ENCODE assay signal across 2 cellular contexts in the genomic region with DNA sequence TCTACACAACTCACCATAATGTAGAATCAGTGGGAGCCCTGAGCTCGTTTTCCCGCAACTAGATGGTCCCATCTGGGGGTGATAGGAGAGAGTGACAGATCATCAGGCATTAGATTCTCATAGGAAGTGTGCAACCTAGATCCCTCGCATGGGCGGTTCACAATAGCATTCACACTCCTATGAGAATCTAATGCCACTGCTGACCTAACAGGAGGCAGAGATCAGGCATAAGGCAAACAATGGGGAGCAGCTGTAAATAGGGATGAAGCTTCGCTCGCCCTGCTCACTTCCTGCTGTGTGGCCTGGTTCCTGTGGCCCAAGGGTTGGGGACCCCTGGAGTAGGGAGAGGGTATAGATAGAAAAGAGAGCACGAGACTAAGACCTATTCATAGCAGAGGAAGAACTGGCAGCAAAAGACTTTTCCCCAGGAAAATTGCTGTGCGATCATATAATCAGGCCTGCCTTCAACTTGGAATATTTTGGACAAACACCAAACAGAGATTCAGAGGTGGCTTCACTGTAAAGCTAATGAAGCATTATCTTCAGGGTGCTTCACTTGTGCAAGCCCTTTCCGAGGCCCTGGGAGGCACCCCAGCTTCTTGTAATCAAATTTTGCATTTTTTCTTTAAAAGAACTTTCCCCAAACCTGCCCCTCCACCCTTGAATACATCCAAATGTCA.
TF ChIP-seq lines count a peak whose summit lies in the region.

No MANE protein-coding gene starts in this region.

TF ChIP-seq in HEK293, 187 proteins besides CTCF, POLR2A, EP300 and RAD21 (continues in another document):
- no peak for TF ChIP-seq ZNF707 (tag by site-specific recombination; IDR thresholded peaks at IDR 0.05)
- no peak for TF ChIP-seq OVOL3 (tag by site-specific recombination; IDR thresholded peaks at IDR 0.05)
- no peak for TF ChIP-seq ZNF624 (tag by site-specific recombination; IDR thresholded peaks at IDR 0.05)
- TF ChIP-seq KLF9 (tag by site-specific recombination; IDR thresholded peaks at IDR 0.05; ENCODE audit: low read depth), result no peak
- no peak for TF ChIP-seq ZNF37A (tag by site-specific recombination; IDR thresholded peaks at IDR 0.05)
- no peak for TF ChIP-seq ZNF521 (tag by site-specific recombination; IDR thresholded peaks at IDR 0.05)
- TF ChIP-seq, protein P1, sequence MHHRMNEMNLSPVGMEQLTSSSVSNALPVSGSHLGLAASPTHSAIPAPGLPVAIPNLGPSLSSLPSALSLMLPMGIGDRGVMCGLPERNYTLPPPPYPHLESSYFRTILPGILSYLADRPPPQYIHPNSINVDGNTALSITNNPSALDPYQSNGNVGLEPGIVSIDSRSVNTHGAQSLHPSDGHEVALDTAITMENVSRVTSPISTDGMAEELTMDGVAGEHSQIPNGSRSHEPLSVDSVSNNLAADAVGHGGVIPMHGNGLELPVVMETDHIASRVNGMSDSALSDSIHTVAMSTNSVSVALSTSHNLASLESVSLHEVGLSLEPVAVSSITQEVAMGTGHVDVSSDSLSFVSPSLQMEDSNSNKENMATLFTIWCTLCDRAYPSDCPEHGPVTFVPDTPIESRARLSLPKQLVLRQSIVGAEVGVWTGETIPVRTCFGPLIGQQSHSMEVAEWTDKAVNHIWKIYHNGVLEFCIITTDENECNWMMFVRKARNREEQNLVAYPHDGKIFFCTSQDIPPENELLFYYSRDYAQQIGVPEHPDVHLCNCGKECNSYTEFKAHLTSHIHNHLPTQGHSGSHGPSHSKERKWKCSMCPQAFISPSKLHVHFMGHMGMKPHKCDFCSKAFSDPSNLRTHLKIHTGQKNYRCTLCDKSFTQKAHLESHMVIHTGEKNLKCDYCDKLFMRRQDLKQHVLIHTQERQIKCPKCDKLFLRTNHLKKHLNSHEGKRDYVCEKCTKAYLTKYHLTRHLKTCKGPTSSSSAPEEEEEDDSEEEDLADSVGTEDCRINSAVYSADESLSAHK (tag by site-specific recombination; IDR thresholded peaks at IDR 0.05), result no peak
- TF ChIP-seq, protein P2, sequence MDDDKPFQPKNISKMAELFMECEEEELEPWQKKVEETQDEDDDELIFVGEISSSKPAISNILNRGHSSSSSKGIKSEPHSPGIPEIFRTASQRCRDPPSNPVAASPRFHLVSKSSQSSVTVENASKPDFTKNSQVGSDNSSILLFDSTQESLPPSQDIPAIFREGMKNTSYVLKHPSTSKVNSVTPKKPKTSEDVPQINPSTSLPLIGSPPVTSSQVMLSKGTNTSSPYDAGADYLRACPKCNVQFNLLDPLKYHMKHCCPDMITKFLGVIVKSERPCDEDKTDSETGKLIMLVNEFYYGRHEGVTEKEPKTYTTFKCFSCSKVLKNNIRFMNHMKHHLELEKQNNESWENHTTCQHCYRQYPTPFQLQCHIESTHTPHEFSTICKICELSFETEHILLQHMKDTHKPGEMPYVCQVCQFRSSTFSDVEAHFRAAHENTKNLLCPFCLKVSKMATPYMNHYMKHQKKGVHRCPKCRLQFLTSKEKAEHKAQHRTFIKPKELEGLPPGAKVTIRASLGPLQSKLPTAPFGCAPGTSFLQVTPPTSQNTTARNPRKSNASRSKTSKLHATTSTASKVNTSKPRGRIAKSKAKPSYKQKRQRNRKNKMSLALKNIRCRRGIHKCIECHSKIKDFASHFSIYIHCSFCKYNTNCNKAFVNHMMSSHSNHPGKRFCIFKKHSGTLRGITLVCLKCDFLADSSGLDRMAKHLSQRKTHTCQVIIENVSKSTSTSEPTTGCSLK (tag by site-specific recombination; IDR thresholded peaks at IDR 0.05), result no peak
- TF ChIP-seq ZNF670 (tag by site-specific recombination; IDR thresholded peaks at IDR 0.05; ENCODE audit: low read depth), result no peak
- TF ChIP-seq ZSCAN30 (tag by site-specific recombination; IDR thresholded peaks at IDR 0.05), result no peak
- TF ChIP-seq, protein P3, sequence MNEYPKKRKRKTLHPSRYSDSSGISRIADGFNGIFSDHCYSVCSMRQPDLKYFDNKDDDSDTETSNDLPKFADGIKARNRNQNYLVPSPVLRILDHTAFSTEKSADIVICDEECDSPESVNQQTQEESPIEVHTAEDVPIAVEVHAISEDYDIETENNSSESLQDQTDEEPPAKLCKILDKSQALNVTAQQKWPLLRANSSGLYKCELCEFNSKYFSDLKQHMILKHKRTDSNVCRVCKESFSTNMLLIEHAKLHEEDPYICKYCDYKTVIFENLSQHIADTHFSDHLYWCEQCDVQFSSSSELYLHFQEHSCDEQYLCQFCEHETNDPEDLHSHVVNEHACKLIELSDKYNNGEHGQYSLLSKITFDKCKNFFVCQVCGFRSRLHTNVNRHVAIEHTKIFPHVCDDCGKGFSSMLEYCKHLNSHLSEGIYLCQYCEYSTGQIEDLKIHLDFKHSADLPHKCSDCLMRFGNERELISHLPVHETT (tag by site-specific recombination; IDR thresholded peaks at IDR 0.05), result no peak
- TF ChIP-seq, protein P4, sequence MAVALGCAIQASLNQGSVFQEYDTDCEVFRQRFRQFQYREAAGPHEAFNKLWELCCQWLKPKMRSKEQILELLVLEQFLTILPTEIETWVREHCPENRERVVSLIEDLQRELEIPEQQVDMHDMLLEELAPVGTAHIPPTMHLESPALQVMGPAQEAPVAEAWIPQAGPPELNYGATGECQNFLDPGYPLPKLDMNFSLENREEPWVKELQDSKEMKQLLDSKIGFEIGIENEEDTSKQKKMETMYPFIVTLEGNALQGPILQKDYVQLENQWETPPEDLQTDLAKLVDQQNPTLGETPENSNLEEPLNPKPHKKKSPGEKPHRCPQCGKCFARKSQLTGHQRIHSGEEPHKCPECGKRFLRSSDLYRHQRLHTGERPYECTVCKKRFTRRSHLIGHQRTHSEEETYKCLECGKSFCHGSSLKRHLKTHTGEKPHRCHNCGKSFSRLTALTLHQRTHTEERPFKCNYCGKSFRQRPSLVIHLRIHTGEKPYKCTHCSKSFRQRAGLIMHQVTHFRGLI (tag by site-specific recombination; IDR thresholded peaks at IDR 0.05), result no peak
- no peak for TF ChIP-seq EGR2 (tag by site-specific recombination; IDR thresholded peaks at IDR 0.05; ENCODE audit: low read depth)
- TF ChIP-seq, protein P5, sequence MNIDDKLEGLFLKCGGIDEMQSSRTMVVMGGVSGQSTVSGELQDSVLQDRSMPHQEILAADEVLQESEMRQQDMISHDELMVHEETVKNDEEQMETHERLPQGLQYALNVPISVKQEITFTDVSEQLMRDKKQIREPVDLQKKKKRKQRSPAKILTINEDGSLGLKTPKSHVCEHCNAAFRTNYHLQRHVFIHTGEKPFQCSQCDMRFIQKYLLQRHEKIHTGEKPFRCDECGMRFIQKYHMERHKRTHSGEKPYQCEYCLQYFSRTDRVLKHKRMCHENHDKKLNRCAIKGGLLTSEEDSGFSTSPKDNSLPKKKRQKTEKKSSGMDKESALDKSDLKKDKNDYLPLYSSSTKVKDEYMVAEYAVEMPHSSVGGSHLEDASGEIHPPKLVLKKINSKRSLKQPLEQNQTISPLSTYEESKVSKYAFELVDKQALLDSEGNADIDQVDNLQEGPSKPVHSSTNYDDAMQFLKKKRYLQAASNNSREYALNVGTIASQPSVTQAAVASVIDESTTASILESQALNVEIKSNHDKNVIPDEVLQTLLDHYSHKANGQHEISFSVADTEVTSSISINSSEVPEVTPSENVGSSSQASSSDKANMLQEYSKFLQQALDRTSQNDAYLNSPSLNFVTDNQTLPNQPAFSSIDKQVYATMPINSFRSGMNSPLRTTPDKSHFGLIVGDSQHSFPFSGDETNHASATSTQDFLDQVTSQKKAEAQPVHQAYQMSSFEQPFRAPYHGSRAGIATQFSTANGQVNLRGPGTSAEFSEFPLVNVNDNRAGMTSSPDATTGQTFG (tag by site-specific recombination; IDR thresholded peaks at IDR 0.05; ENCODE audit: borderline replicate concordance), result no peak
- no peak for TF ChIP-seq ZBTB20 (tag by site-specific recombination; IDR thresholded peaks at IDR 0.05)
- no peak for TF ChIP-seq ZFP69B (tag by site-specific recombination; IDR thresholded peaks at IDR 0.05)
- no peak for TF ChIP-seq HOXA7 (CRISPR knock-in tag; IDR thresholded peaks at IDR 0.05; ENCODE audit: borderline replicate concordance)
- no peak for TF ChIP-seq ZNF366 (tag by site-specific recombination; conservative IDR thresholded peaks at IDR 0.05)

TF ChIP-seq in HepG2, 621 proteins besides CTCF, POLR2A, EP300 and RAD21 (continues in another document):
- TF ChIP-seq FOXO1 (CRISPR knock-in tag; IDR thresholded peaks at IDR 0.05) (peak; percentile 80), EZH2 (conservative IDR thresholded peaks at IDR 0.05; ENCODE audit: low read depth, low read length) (no peak), THYN1 (CRISPR knock-in tag; IDR thresholded peaks at IDR 0.05; ENCODE audit: borderline replicate concordance, low read depth) (no peak), YEATS2 (CRISPR knock-in tag; IDR thresholded peaks at IDR 0.05; ENCODE audit: borderline replicate concordance) (no peak), GZF1 (CRISPR knock-in tag; IDR thresholded peaks at IDR 0.05) (no peak), ZSCAN9 (CRISPR knock-in tag; IDR thresholded peaks at IDR 0.05; ENCODE audit: borderline replicate concordance) (no peak), RBM39 (IDR thresholded peaks at IDR 0.05; ENCODE audit: low read depth, low read length, poor library complexity, severe bottlenecking) (no peak), RARA (CRISPR knock-in tag; IDR thresholded peaks at IDR 0.05) (peak; percentile 65; the same call in 1 of the 2 replicates), SRY (CRISPR knock-in tag; IDR thresholded peaks at IDR 0.05) (peak; percentile 54; the same call in 1 of the 2 replicates), NFKBIZ (CRISPR knock-in tag; IDR thresholded peaks at IDR 0.05) (0 out of 2 replicates have a peak, but pooled peaks have one; percentile 3), ZNF510 (CRISPR knock-in tag; IDR thresholded peaks at IDR 0.05; ENCODE audit: low read depth) (no peak), ZNF431 (CRISPR knock-in tag; IDR thresholded peaks at IDR 0.05; ENCODE audit: borderline replicate concordance, low read depth) (0 out of 2 replicates have a peak, but pooled peaks have one; percentile 21)
- TF ChIP-seq, protein P6, sequence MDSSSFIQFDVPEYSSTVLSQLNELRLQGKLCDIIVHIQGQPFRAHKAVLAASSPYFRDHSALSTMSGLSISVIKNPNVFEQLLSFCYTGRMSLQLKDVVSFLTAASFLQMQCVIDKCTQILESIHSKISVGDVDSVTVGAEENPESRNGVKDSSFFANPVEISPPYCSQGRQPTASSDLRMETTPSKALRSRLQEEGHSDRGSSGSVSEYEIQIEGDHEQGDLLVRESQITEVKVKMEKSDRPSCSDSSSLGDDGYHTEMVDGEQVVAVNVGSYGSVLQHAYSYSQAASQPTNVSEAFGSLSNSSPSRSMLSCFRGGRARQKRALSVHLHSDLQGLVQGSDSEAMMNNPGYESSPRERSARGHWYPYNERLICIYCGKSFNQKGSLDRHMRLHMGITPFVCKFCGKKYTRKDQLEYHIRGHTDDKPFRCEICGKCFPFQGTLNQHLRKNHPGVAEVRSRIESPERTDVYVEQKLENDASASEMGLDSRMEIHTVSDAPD (CRISPR knock-in tag; IDR thresholded peaks at IDR 0.05), result no peak
- TF ChIP-seq, protein P7, sequence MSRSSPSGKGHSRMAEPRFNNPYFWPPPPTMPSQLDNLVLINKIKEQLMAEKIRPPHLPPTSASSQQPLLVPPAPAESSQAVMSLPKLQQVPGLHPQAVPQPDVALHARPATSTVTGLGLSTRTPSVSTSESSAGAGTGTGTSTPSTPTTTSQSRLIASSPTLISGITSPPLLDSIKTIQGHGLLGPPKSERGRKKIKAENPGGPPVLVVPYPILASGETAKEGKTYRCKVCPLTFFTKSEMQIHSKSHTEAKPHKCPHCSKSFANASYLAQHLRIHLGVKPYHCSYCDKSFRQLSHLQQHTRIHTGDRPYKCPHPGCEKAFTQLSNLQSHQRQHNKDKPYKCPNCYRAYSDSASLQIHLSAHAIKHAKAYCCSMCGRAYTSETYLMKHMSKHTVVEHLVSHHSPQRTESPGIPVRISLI (CRISPR knock-in tag; IDR thresholded peaks at IDR 0.05; ENCODE audit: borderline replicate concordance), result no peak
- TF ChIP-seq, protein P8, sequence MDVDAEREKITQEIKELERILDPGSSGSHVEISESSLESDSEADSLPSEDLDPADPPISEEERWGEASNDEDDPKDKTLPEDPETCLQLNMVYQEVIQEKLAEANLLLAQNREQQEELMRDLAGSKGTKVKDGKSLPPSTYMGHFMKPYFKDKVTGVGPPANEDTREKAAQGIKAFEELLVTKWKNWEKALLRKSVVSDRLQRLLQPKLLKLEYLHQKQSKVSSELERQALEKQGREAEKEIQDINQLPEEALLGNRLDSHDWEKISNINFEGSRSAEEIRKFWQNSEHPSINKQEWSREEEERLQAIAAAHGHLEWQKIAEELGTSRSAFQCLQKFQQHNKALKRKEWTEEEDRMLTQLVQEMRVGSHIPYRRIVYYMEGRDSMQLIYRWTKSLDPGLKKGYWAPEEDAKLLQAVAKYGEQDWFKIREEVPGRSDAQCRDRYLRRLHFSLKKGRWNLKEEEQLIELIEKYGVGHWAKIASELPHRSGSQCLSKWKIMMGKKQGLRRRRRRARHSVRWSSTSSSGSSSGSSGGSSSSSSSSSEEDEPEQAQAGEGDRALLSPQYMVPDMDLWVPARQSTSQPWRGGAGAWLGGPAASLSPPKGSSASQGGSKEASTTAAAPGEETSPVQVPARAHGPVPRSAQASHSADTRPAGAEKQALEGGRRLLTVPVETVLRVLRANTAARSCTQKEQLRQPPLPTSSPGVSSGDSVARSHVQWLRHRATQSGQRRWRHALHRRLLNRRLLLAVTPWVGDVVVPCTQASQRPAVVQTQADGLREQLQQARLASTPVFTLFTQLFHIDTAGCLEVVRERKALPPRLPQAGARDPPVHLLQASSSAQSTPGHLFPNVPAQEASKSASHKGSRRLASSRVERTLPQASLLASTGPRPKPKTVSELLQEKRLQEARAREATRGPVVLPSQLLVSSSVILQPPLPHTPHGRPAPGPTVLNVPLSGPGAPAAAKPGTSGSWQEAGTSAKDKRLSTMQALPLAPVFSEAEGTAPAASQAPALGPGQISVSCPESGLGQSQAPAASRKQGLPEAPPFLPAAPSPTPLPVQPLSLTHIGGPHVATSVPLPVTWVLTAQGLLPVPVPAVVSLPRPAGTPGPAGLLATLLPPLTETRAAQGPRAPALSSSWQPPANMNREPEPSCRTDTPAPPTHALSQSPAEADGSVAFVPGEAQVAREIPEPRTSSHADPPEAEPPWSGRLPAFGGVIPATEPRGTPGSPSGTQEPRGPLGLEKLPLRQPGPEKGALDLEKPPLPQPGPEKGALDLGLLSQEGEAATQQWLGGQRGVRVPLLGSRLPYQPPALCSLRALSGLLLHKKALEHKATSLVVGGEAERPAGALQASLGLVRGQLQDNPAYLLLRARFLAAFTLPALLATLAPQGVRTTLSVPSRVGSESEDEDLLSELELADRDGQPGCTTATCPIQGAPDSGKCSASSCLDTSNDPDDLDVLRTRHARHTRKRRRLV (CRISPR knock-in tag; IDR thresholded peaks at IDR 0.05), result no peak
- TF ChIP-seq, protein P9, sequence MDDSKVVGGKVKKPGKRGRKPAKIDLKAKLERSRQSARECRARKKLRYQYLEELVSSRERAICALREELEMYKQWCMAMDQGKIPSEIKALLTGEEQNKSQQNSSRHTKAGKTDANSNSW (CRISPR knock-in tag; IDR thresholded peaks at IDR 0.05; ENCODE audit: borderline replicate concordance), result no peak
- TF ChIP-seq, protein P10, sequence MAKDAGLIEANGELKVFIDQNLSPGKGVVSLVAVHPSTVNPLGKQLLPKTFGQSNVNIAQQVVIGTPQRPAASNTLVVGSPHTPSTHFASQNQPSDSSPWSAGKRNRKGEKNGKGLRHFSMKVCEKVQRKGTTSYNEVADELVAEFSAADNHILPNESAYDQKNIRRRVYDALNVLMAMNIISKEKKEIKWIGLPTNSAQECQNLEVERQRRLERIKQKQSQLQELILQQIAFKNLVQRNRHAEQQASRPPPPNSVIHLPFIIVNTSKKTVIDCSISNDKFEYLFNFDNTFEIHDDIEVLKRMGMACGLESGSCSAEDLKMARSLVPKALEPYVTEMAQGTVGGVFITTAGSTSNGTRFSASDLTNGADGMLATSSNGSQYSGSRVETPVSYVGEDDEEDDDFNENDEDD (CRISPR knock-in tag; IDR thresholded peaks at IDR 0.05; ENCODE audit: borderline replicate concordance), result peak; percentile 43; the same call in 1 of the 2 replicates
